ENCODE assay signal across 27 cellular contexts in the genomic region with DNA sequence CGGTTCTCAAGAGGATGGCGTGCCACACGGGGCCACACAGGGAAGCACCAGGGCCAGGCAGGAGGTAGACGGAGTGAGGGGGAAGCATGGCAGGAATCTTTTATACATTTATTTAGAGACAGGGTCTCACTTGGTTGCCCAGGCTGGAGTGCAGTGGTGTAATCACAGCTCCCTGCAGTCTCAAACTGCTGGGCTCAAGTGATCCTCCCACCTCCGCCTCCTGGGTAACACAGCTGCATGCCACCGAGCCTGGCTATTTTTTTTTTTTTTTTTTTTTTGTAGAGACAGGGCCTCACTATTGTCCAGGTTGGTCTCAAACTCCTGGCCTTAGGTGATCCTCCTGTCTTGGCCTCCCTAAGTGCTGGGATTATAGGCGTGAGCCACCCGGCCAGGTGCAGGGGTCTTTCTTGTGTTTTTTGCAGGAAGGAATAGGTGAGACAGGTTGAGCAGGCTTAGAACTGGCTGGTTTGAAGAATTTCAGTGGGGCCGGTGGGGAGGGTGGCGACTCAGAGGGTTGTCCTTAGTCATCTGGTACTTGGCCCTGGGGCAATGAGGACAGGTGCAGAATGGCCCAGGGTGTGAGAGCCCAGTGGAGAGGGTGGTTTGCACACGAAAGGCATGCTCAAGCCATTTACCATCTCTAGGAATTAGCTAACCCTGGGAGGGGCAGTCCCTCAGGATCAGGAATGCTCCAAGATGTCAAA. TPM values are rescaled to one million over a fixed set of nuclear protein-coding genes. Genes with fewer than 3 reads are reported as not detected.
DNase-seq lines count a peak whose midpoint lies in the region; ATAC-seq and TF ChIP-seq lines count a peak whose summit lies in the region.
"Had no signal": no experiment of that assay in that cellular context is flagged by ENCODE, and none has a peak within 500 bp of the region (broad histone marks: within the 10 kb centered on the region; RNA-seq: fewer than 3 reads in every experiment).

No MANE protein-coding gene starts in this region.

- DNase-seq in DMS53 (lab: John Stamatoyannopoulos, UW): peak; percentile 54
- DNase-seq in DMS53 treated with DMSO at 0.1 percent for 48 hours (lab: John Stamatoyannopoulos, UW; ENCODE audit: unreplicated experiment): no peak
- peak; percentile 48 for DNase-seq in PC-3
- DNase-seq in kidney tubule cell (ENCODE audit: low spot score): peak; percentile 41
- no peak for DNase-seq in vagina (ENCODE audit: extremely low spot score in 2 of 2)
- no peak for DNase-seq in GM10266 (ENCODE audit: extremely low spot score)
- no peak for DNase-seq in HuH-7.5 (ENCODE audit: low spot score)
- DNase-seq: activated CD4-positive, alpha-beta T cell treated with anti-CD3 and anti-CD28 coated beads, Interleukin-2, amount 10 ng/mL, durations not matched to agents 7 days and 5 days; aorta; caudate nucleus; CD4-positive, alpha-beta T cell; DMS153; NCI-H524 treated with DMSO at 0.1 percent for 48 hours; nucleus accumbens; RPMI8226; SK-N-SH; stimulated activated CD8-positive, alpha-beta memory T cell treated with anti-CD3 and anti-CD28 coated beads, Interleukin-4, amount 100 ng/mL, for 48 hours had no signal

- TF ChIP-seq CTCF in PC-3 (conservative IDR thresholded peaks at IDR 0.05; ENCODE audit: low read depth, low read length) (no peak), vagina (IDR thresholded peaks at IDR 0.05) (no peak), GM10266 (IDR thresholded peaks at IDR 0.05; ENCODE audit: control insufficient read depth, insufficient read depth, low read depth, missing control alignments) (no peak)

- CTCF ChIA-PET in PC-3 (lab: Charles Lee): interaction anchor here (0.6 kb wide), 1 partner anchor 129 kb away, joined by 3 read pairs; no protein-coding TSS in a partner anchor

- H3K27me3 ChIP-seq in PC-3 (ENCODE audit: low read length): no peaks in the 10 kb centered on the region
- H3K27me3 ChIP-seq in vagina: no peaks in the 10 kb centered on the region
- H3K27me3 ChIP-seq: tibial nerve had no signal

- POLR2A ChIA-PET in PC-3 (lab: Charles Lee; ENCODE audit: unreplicated experiment): no interaction called here

- H2AFZ ChIP-seq in PC-3 (ENCODE audit: low read length): no peak overlapping the region

- no peaks in the 10 kb centered on the region for H3K9me2 ChIP-seq in PC-3 (replicated peaks; ENCODE audit: low read length)
- H3K9me2 ChIP-seq: SK-N-SH had no signal

- no TSS peak for BruUV-seq in PC-3 (replicated peaks; lab: Mats Ljungman, UMichigan)

- H3K4me3 ChIP-seq in PC-3 (ENCODE audit: low read length) (no peak overlapping the region), vagina (no peak overlapping the region)
- H3K4me3 ChIP-seq: HAP-1, tibial nerve had no signal

- TF ChIP-seq POLR2A in vagina (IDR thresholded peaks at IDR 0.05): no peak

- no peaks in the 10 kb centered on the region for H3K79me2 ChIP-seq in PC-3 (ENCODE audit: low read length)

- H3K27ac ChIP-seq in PC-3 (ENCODE audit: low read length): no peak overlapping the region
- H3K27ac ChIP-seq in vagina: peak overlapping the region; percentile 96
- H3K27ac ChIP-seq: 22Rv1 had no signal

- H3K9me3 ChIP-seq in PC-3 (ENCODE audit: low read length): no peaks in the 10 kb centered on the region
- H3K9me3 ChIP-seq in vagina: no peaks in the 10 kb centered on the region
- H3K9me3 ChIP-seq: HAP-1, SK-N-SH, tibial nerve had no signal

- H3K4me1 ChIP-seq in PC-3 (ENCODE audit: insufficient read depth, low read length): no peaks in the 10 kb centered on the region
- H3K4me1 ChIP-seq in vagina: peaks cover 33% of the 10 kb centered on the region
- H3K4me1 ChIP-seq: HAP-1 had no signal

- H3K36me3 ChIP-seq in PC-3 (ENCODE audit: low read depth, low read length): no peaks in the 10 kb centered on the region
- H3K36me3 ChIP-seq in vagina: peaks cover 0 to 9% of the 10 kb centered on the region in 2 donors
- H3K36me3 ChIP-seq: HAP-1 had no signal

- no peak overlapping the region for H3K4me2 ChIP-seq in PC-3 (ENCODE audit: low read length)
- H3K4me2 ChIP-seq: SK-N-SH had no signal

- no peaks in the 10 kb centered on the region for H4K20me1 ChIP-seq in PC-3 (ENCODE audit: low read length)

- ATAC-seq in PC-3: no peak
- no peak for ATAC-seq in GM21447 (IDR thresholded peaks at IDR 0.05; ENCODE audit: unreplicated experiment)
- ATAC-seq: activated naive CD4-positive, alpha-beta T cell treated with anti-CD3 and anti-CD28 coated beads, Interleukin-2, amount 50 U/mL, for 72 hours had no signal

- intact Hi-C loops in PC-3 (cut with micrococcal nuclease): no loop called here
- intact Hi-C loops in vagina (cut with DNase I): no loop called here

- no peak overlapping the region for H3K9ac ChIP-seq in PC-3 (ENCODE audit: low read length)
- H3K9ac ChIP-seq: SK-N-SH had no signal

- no peaks in the 10 kb centered on the region for H3F3A ChIP-seq in PC-3 (ENCODE audit: low read length, unreplicated experiment)

RNA-seq across cellular contexts. Expression of a gene that starts 7.6 kb away (rescaled TPM):
- total RNA-seq in PC-3 (2014; rRNA removed) (0.17 TPM in 1 of 2 replicates, not detected in the other), vagina (13.5 TPM)
- total RNA-seq: lung microvascular endothelial cell had no signal

RNA-seq across cellular contexts. Expression of a gene that starts 10.8 kb away (rescaled TPM):
- total RNA-seq in PC-3 (2014; rRNA removed) (17.5 and 21.0 TPM in 2 replicates), vagina (14.2 TPM)

RNA-seq across cellular contexts. Expression of a gene that starts 19.4 kb away (rescaled TPM):
- total RNA-seq in PC-3 (2014; rRNA removed): 11.8 and 24.2 TPM in 2 replicates
- 2.7 TPM for total RNA-seq in vagina

RNA-seq across cellular contexts. Expression of a gene that starts 31.2 kb away (rescaled TPM):
- total RNA-seq in PC-3 (2014; rRNA removed) (not detected in 2 replicates), vagina (not detected)
- total RNA-seq: activated CD4-positive, alpha-beta T cell treated with anti-CD3 and anti-CD28 coated beads, Interleukin-2, amount 10 ng/mL, durations not matched to agents 7 days and 5 days; activated naive CD4-positive, alpha-beta T cell treated with anti-CD3 and anti-CD28 coated beads, Interleukin-2, amount 50 U/mL, for 72 hours; aorta; CD4-positive, alpha-beta T cell; fibroblast of lung; glomerular endothelial cell; kidney epithelial cell; lung microvascular endothelial cell; pulmonary artery endothelial cell; tibial nerve had no signal

RNA-seq across cellular contexts. Expression of a gene that starts 34.4 kb away (rescaled TPM):
- 251 and 270 TPM in 2 replicates for total RNA-seq in PC-3 (2014; rRNA removed)
- total RNA-seq in vagina: 61.4 TPM

Comparison
In these comparisons a context has a peak if more than half of its experiments do, and no peak if none do; other contexts are left out.
1. DNase-seq: peak in DMS53 (single experiment), PC-3 (single experiment) and kidney tubule cell (single experiment); none in DMS53 treated with DMSO at 0.1 percent for 48 hours (single experiment), vagina (0 of 2), GM10266 (single experiment) and HuH-7.5 (single experiment).
2. RNA of a gene that starts 7.6 kb away (total RNA-seq): 13.5 TPM in vagina (single experiment); 0.17 TPM in PC-3; every median in the first group is over 10 times any median in the second.